Comparison of ENCODE assay signal across 9 cellular contexts in the genomic region with DNA sequence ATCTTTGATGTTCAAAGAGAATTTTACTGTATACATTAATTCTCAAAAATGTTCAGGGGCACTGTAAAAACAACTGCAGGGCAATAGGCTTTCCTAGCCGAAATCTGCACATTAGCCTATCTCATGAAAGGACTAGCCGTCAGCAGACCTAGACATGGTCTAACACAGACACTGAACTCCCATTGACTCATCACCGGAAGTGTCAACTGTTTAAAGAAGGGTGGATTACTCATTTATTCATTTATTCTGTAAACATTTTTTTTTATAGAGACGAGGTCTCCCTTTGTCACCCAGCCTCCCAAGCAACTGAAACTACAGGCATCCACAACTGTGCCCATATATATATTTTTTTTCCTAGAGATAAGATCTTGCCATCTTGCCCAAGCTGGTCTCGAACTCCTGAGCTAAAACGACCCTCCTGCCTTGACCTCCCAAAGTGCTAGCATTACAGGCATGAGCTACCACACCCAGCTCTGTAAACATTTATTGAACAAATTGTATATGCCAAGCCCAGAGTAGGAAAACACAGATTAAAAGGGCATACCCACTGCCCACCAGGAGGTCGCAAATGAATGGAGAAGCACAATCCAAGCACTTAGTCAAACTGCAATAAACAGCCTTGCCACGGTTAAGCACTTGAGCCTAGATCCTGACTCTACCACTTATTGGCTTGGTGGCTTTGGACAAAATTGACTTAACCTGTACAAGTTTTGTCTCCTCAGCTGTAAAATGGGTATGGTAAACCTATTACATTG. TPM values are rescaled to one million over a fixed set of nuclear protein-coding genes. Genes with fewer than 3 reads are reported as not detected.
A peak's percentile ranks its signal among the peaks of the same experiment; 100 is the strongest.
DNase-seq lines count a peak whose midpoint lies in the region; ATAC-seq, FAIRE-seq and TF ChIP-seq lines count a peak whose summit lies in the region.
"Had no signal": no experiment of that assay in that cellular context is flagged by ENCODE, and none has a peak within 500 bp of the region (broad histone marks: within the 10 kb centered on the region; RNA-seq: fewer than 3 reads in every experiment).

No MANE protein-coding gene starts in this region.

- DNase-seq in AG10803 (ENCODE audit: low read depth) (peak; percentile 67), astrocyte (ENCODE audit: low read depth) (peak; percentile 86), suprapubic skin (ENCODE audit: low spot score in 2 of 2) (no peak), DMS79 (lab: John Stamatoyannopoulos, UW) (no peak)
- no peak for DNase-seq in stimulated activated effector memory CD8-positive, alpha-beta T cell treated with anti-CD3 and anti-CD28 coated beads, Interleukin-12 subunit alpha, Interleukin-12 subunit beta, amount 100 ng/mL, for 72 hours (ENCODE audit: low spot score in 2 of 2)
- no peak for DNase-seq in activated naive CD4-positive, alpha-beta T cell (lab: John Stamatoyannopoulos, UW)
- DNase-seq: activated naive CD8-positive, alpha-beta T cell treated with anti-CD3 and anti-CD28 coated beads, Interleukin-2, amount 10 ng/mL, durations not matched to agents 7 days and 5 days had no signal

- no peaks in the 10 kb centered on the region for H3K27me3 ChIP-seq in astrocyte (ENCODE audit: insufficient read depth, low read length)
- H3K27me3 ChIP-seq in suprapubic skin: no peaks in the 10 kb centered on the region

- H3K27ac ChIP-seq in astrocyte (ENCODE audit: low read depth, low read length) (peak overlapping the region; percentile 40), suprapubic skin (no peak overlapping the region)

- H3K36me3 Mint-ChIP-seq in astrocyte (ENCODE audit: low read depth, unreplicated experiment): peaks cover 4% of the 10 kb centered on the region
- no peaks in the 10 kb centered on the region for H3K36me3 Mint-ChIP-seq in stimulated activated effector memory CD8-positive, alpha-beta T cell treated with anti-CD3 and anti-CD28 coated beads, Interleukin-12 subunit alpha, Interleukin-12 subunit beta, amount 100 ng/mL, for 72 hours

- 55% methylated on average over 8 of the region's 8 CpGs for WGBS in suprapubic skin

- no peak overlapping the region for H2AFZ ChIP-seq in astrocyte (ENCODE audit: low read depth, low read length)

- TF ChIP-seq POLR2A in suprapubic skin (IDR thresholded peaks at IDR 0.05): no peak

- no peak for FAIRE-seq in astrocyte (lab: Jason Lieb, UNC)

- H3K4me3 ChIP-seq in AG10803 (ENCODE audit: low read length): no peak overlapping the region
- H3K4me3 ChIP-seq in astrocyte (ENCODE audit: insufficient read depth, low read depth, low read length): no peak overlapping the region
- H3K4me3 ChIP-seq in suprapubic skin: no peak overlapping the region

- H3K79me2 ChIP-seq in astrocyte (ENCODE audit: insufficient read depth, low read length): peaks cover 60% of the 10 kb centered on the region

- peak overlapping the region; percentile 68 for H3K27ac Mint-ChIP-seq in astrocyte (ENCODE audit: unreplicated experiment)
- H3K27ac Mint-ChIP-seq in stimulated activated effector memory CD8-positive, alpha-beta T cell treated with anti-CD3 and anti-CD28 coated beads, Interleukin-12 subunit alpha, Interleukin-12 subunit beta, amount 100 ng/mL, for 72 hours: peak overlapping the region; percentile 50
- H3K27ac Mint-ChIP-seq: activated naive CD8-positive, alpha-beta T cell treated with anti-CD3 and anti-CD28 coated beads, Interleukin-2, amount 10 ng/mL, durations not matched to agents 7 days and 5 days had no signal

- no peak overlapping the region for H3K9ac ChIP-seq in astrocyte (ENCODE audit: low read length)

- H3K4me1 ChIP-seq in astrocyte (ENCODE audit: insufficient read depth, low read length) (peaks cover 26% of the 10 kb centered on the region), suprapubic skin (peaks cover 38% of the 10 kb centered on the region)

- H3K9me3 ChIP-seq in astrocyte (ENCODE audit: insufficient read depth, low read depth, low read length) (no peaks in the 10 kb centered on the region), suprapubic skin (no peaks in the 10 kb centered on the region)

- peak overlapping the region; percentile 60 for H3K4me2 ChIP-seq in astrocyte (ENCODE audit: low read length)

- H3K27me3 Mint-ChIP-seq in astrocyte (ENCODE audit: low read depth, unreplicated experiment): no peaks in the 10 kb centered on the region
- H3K27me3 Mint-ChIP-seq: activated naive CD8-positive, alpha-beta T cell treated with anti-CD3 and anti-CD28 coated beads, Interleukin-2, amount 10 ng/mL, durations not matched to agents 7 days and 5 days had no signal

- H4K20me1 ChIP-seq in astrocyte (ENCODE audit: insufficient read depth, low read length): peaks cover 6% of the 10 kb centered on the region

- peak overlapping the region; percentile 40 for H3K4me3 Mint-ChIP-seq in astrocyte (ENCODE audit: unreplicated experiment)
- H3K4me3 Mint-ChIP-seq in stimulated activated effector memory CD8-positive, alpha-beta T cell treated with anti-CD3 and anti-CD28 coated beads, Interleukin-12 subunit alpha, Interleukin-12 subunit beta, amount 100 ng/mL, for 72 hours: peak overlapping the region; percentile 28
- H3K4me3 Mint-ChIP-seq: activated naive CD8-positive, alpha-beta T cell treated with anti-CD3 and anti-CD28 coated beads, Interleukin-2, amount 10 ng/mL, durations not matched to agents 7 days and 5 days had no signal

- no peaks in the 10 kb centered on the region for H3K36me3 ChIP-seq in astrocyte (ENCODE audit: insufficient read depth, low read length)
- H3K36me3 ChIP-seq in suprapubic skin: no peaks in the 10 kb centered on the region

- TF ChIP-seq CTCF in AG10803 (conservative IDR thresholded peaks at IDR 0.05; ENCODE audit: low read length): no peak
- no peak for TF ChIP-seq CTCF in astrocyte (IDR thresholded peaks at IDR 0.05; ENCODE audit: insufficient read depth, low read depth, low read length)
- no peak for TF ChIP-seq CTCF in suprapubic skin (IDR thresholded peaks at IDR 0.05)

- no peaks in the 10 kb centered on the region for H3K9me3 Mint-ChIP-seq in astrocyte (ENCODE audit: unreplicated experiment)
- H3K9me3 Mint-ChIP-seq in stimulated activated effector memory CD8-positive, alpha-beta T cell treated with anti-CD3 and anti-CD28 coated beads, Interleukin-12 subunit alpha, Interleukin-12 subunit beta, amount 100 ng/mL, for 72 hours: no peaks in the 10 kb centered on the region
- H3K9me3 Mint-ChIP-seq: activated naive CD8-positive, alpha-beta T cell treated with anti-CD3 and anti-CD28 coated beads, Interleukin-2, amount 10 ng/mL, durations not matched to agents 7 days and 5 days had no signal

- peaks cover 18% of the 10 kb centered on the region for H3K4me1 Mint-ChIP-seq in astrocyte (ENCODE audit: low read depth, unreplicated experiment)
- H3K4me1 Mint-ChIP-seq in stimulated activated effector memory CD8-positive, alpha-beta T cell treated with anti-CD3 and anti-CD28 coated beads, Interleukin-12 subunit alpha, Interleukin-12 subunit beta, amount 100 ng/mL, for 72 hours: peaks cover 11% of the 10 kb centered on the region

- ATAC-seq in GM19351 (IDR thresholded peaks at IDR 0.05; ENCODE audit: unreplicated experiment) (peak; percentile 88), HG03558 (IDR thresholded peaks at IDR 0.05; ENCODE audit: extremely low read depth, unreplicated experiment) (peak; percentile 60)
- peak; percentile 99 for ATAC-seq in stimulated activated effector memory CD8-positive, alpha-beta T cell treated with anti-CD3 and anti-CD28 coated beads, Interleukin-12 subunit alpha, Interleukin-12 subunit beta, amount 100 ng/mL, for 72 hours

- TF ChIP-seq EP300 in suprapubic skin (IDR thresholded peaks at IDR 0.05): no peak

RNA-seq across cellular contexts. Expression of a gene that starts 26.6 kb away (rescaled TPM):
- total RNA-seq in astrocyte: 35.5 and 40.0 TPM in 2 replicates
- 10 to 100 TPM; 14.1 to 38.1 (median 24.4) TPM for total RNA-seq in suprapubic skin

Comparison
In these comparisons a context has a peak if more than half of its experiments do, and no peak if none do; other contexts are left out.
1. DNase-seq: peak in AG10803 (single experiment) and astrocyte (single experiment); none in stimulated activated effector memory CD8-positive, alpha-beta T cell treated with anti-CD3 and anti-CD28 coated beads, Interleukin-12 subunit alpha, Interleukin-12 subunit beta, amount 100 ng/mL, for 72 hours (0 of 2), suprapubic skin (0 of 2), DMS79 (single experiment) and activated naive CD4-positive, alpha-beta T cell (0 of 4).
2. Peak in every context shown above with its lines, with median percentiles within 50 percentile points of each other: ATAC-seq.